In genomic region chr3:100536093-100536492, GRCh38 we compare ENCODE assay signal across 24 cellular contexts. TPM values are rescaled to one million over a fixed set of nuclear protein-coding genes. Genes with fewer than 3 reads are reported as not detected.
DNase-seq lines count a peak whose midpoint lies in the region; ATAC-seq and TF ChIP-seq lines count a peak whose summit lies in the region.
"Had no signal": no experiment of that assay in that cellular context is flagged by ENCODE, and none has a peak within 500 bp of the region (broad histone marks: within the 10 kb centered on the region; RNA-seq: fewer than 3 reads in every experiment).

No MANE protein-coding gene starts in this region.

- no peak overlapping the region for H3K4me2 ChIP-seq in mammary epithelial cell (ENCODE audit: insufficient read depth, low read depth, low read length)
- H3K4me2 ChIP-seq: A549, BLaER1, neural progenitor cell had no signal

- BruUV-seq in mammary epithelial cell (replicated peaks; lab: Mats Ljungman, UMichigan), result no TSS peak

- H3K9me3 ChIP-seq in left ventricle myocardium inferior (replicated peaks), result no peaks in the 10 kb centered on the region
- no peaks in the 10 kb centered on the region for H3K9me3 ChIP-seq in mammary epithelial cell (replicated peaks; ENCODE audit: insufficient read depth, low read length)
- H3K9me3 ChIP-seq: A549, BLaER1, HAP-1, MG63, prostate gland, SJCRH30, upper lobe of left lung had no signal

- in situ Hi-C loops in mammary epithelial cell (cut with MboI; ENCODE audit: low sequenced_read_pairs in 2 of 2), result no loop called here

- H3K27ac ChIP-seq in left ventricle myocardium inferior (replicated peaks), result peak overlapping the region; percentile 49
- no peak overlapping the region for H3K27ac ChIP-seq in mammary epithelial cell (ENCODE audit: insufficient read depth, low read depth, low read length)
- H3K27ac ChIP-seq: A549, BLaER1, neural progenitor cell, prostate gland, SJCRH30, upper lobe of left lung, VCaP had no signal

- no peaks in the 10 kb centered on the region for H3K79me2 ChIP-seq in mammary epithelial cell (ENCODE audit: insufficient read depth, low read length)

- ATAC-seq in left ventricle myocardium superior (no peak), GM19023 (IDR thresholded peaks at IDR 0.05; ENCODE audit: unreplicated experiment) (no peak), GM21737 (IDR thresholded peaks at IDR 0.05; ENCODE audit: unreplicated experiment) (no peak)
- ATAC-seq: A549 had no signal

- peaks cover 4% of the 10 kb centered on the region for H3K4me1 ChIP-seq in left ventricle myocardium inferior
- peaks cover 41% of the 10 kb centered on the region for H3K4me1 ChIP-seq in mammary epithelial cell (ENCODE audit: insufficient read depth, low read length)
- H3K4me1 ChIP-seq: BLaER1, HAP-1, neural progenitor cell, prostate gland, SJCRH30 had no signal

- H2AFZ ChIP-seq in mammary epithelial cell (ENCODE audit: low read depth, low read length), result no peak overlapping the region
- H2AFZ ChIP-seq: neural progenitor cell had no signal

- dilution Hi-C loops in mammary epithelial cell (cut with HindIII; ENCODE audit: low sequenced_read_pairs), result no loop called here

- TF ChIP-seq CTCF in left ventricle myocardium inferior (IDR thresholded peaks at IDR 0.05; ENCODE audit: borderline replicate concordance), result no peak
- no peak for TF ChIP-seq CTCF in mammary epithelial cell (conservative IDR thresholded peaks at IDR 0.05 in 1 of 2, IDR thresholded peaks at IDR 0.05 in 1 of 2; ENCODE audit: extremely low read depth in 1 of 2, insufficient read depth in 1 of 2, low read depth in 1 of 2, low read length in 2 of 2)

- intact Hi-C loops in left ventricle myocardium inferior (cut with micrococcal nuclease), result no loop called here
- intact Hi-C loops in left ventricle myocardium superior (cut with micrococcal nuclease), result no loop called here
- intact Hi-C loops in mammary epithelial cell (cut with micrococcal nuclease), result no loop called here

- CTCF ChIA-PET in mammary epithelial cell (lab: Charles Lee; ENCODE audit: low non-redundant PET), result interaction anchor here (0.6 kb wide), 1 partner anchor 52 kb away, joined by 4 read pairs; no protein-coding TSS in a partner anchor

- H4K20me1 ChIP-seq in mammary epithelial cell (ENCODE audit: insufficient read depth, low read length), result no peaks in the 10 kb centered on the region
- H4K20me1 ChIP-seq: BLaER1 had no signal

- no peaks in the 10 kb centered on the region for H3K27me3 ChIP-seq in left ventricle myocardium inferior (ENCODE audit: low read depth)
- no peaks in the 10 kb centered on the region for H3K27me3 ChIP-seq in mammary epithelial cell (ENCODE audit: insufficient read depth, low read length)
- H3K27me3 ChIP-seq: BLaER1, MG63, neural progenitor cell, SJCRH30, upper lobe of left lung had no signal

- WGBS in mammary epithelial cell (ENCODE audit: low coverage, missing lambda C conversion rate), result 89% methylated on average over 2 of the region's 2 CpGs

- no peak overlapping the region for H3K4me3 ChIP-seq in left ventricle myocardium inferior
- H3K4me3 ChIP-seq in mammary epithelial cell (replicated peaks in 1 of 3; ENCODE audit: insufficient read depth in 1 of 3, low read depth in 2 of 3, low read length in 3 of 3), result no peak overlapping the region
- H3K4me3 ChIP-seq: A549, BLaER1, HAP-1, MG63, neural progenitor cell, prostate gland, SJCRH30, upper lobe of left lung had no signal

- no peak for DNase-seq in left ventricle myocardium inferior
- DNase-seq in left ventricle myocardium superior, result no peak
- peak; percentile 76 for DNase-seq in mammary epithelial cell
- DNase-seq in kidney tubule cell (ENCODE audit: low spot score), result peak; percentile 11
- DNase-seq in activated naive CD4-positive, alpha-beta T cell treated with Interleukin-2 at 50 U/mL for 16 hours, result no peak
- DNase-seq in NCI-H69 (lab: John Stamatoyannopoulos, UW), result no peak
- DNase-seq: activated gamma-delta T cell; amygdala; MG63; NCI-H1436 treated with DMSO at 0.1 percent for 48 hours; NCI-H2171 treated with DMSO at 0.1 percent for 48 hours; NCI-H748 treated with DMSO at 0.1 percent for 48 hours; SJCRH30; stimulated activated CD4-positive, alpha-beta T cell treated with anti-CD3 and anti-CD28 coated beads, Interleukin-4, amount 100 ng/mL, for 4 hours; T-helper 2 cell; upper lobe of left lung had no signal

- H3K9ac ChIP-seq in mammary epithelial cell (ENCODE audit: insufficient read depth, low read length), result no peak overlapping the region
- H3K9ac ChIP-seq: BLaER1, neural progenitor cell had no signal

- H3K36me3 ChIP-seq in left ventricle myocardium inferior, result no peaks in the 10 kb centered on the region
- no peaks in the 10 kb centered on the region for H3K36me3 ChIP-seq in mammary epithelial cell (ENCODE audit: insufficient read depth, low read length)
- H3K36me3 ChIP-seq: BLaER1, HAP-1, MG63, neural progenitor cell, prostate gland, SJCRH30, upper lobe of left lung had no signal

RNA-seq across cellular contexts. Expression of gene TMEM45A, which starts 43.7 kb away (rescaled TPM):
- 3.2 TPM for total RNA-seq in left ventricle myocardium inferior
- total RNA-seq in left ventricle myocardium superior, result 3.2 TPM
- 10 to 100 TPM; 22.4 to 39.2 TPM for total RNA-seq in mammary epithelial cell
- polyA plus RNA-seq in mammary epithelial cell, result 21.3 TPM
- 16.4 TPM for polyA minus RNA-seq in mammary epithelial cell

Comparison
In these comparisons a context has a peak if more than half of its experiments do, and no peak if none do; other contexts are left out.
1. DNase-seq: peak in mammary epithelial cell (single experiment) and kidney tubule cell (single experiment); none in left ventricle myocardium inferior (single experiment), left ventricle myocardium superior (single experiment), activated naive CD4-positive, alpha-beta T cell treated with Interleukin-2 at 50 U/mL for 16 hours (single experiment) and NCI-H69 (single experiment).